ENCODE assay signal across 8 cellular contexts in genomic region chr10:110006358-110007170, GRCh38. TPM values are rescaled to one million over a fixed set of nuclear protein-coding genes. Genes with fewer than 3 reads are reported as not detected.
A peak's percentile ranks its signal among the peaks of the same experiment; 100 is the strongest.
DNase-seq lines count a peak whose midpoint lies in the region; ATAC-seq, FAIRE-seq and TF ChIP-seq lines count a peak whose summit lies in the region.

No MANE protein-coding gene starts in this region.

- H3K27me3 Mint-ChIP-seq in neural progenitor cell (ENCODE audit: insufficient read depth, low read depth), result no peaks in the 10 kb centered on the region

- no peaks in the 10 kb centered on the region for H3K36me3 ChIP-seq in neural progenitor cell

- no peak overlapping the region for H3K27ac Mint-ChIP-seq in neural progenitor cell

- H3K4me1 Mint-ChIP-seq in neural progenitor cell, result peaks cover 45% of the 10 kb centered on the region

- H3K4me3 Mint-ChIP-seq in neural progenitor cell, result no peak overlapping the region

- no peaks in the 10 kb centered on the region for H3K36me3 Mint-ChIP-seq in neural progenitor cell

- no peaks in the 10 kb centered on the region for H3K9me3 Mint-ChIP-seq in neural progenitor cell

- H3K9me3 ChIP-seq in neural progenitor cell (ENCODE audit: low read depth), result no peaks in the 10 kb centered on the region

- peak; percentile 42 for FAIRE-seq in GM19239 (lab: Jason Lieb, UNC)

- H3K9ac ChIP-seq in neural progenitor cell, result no peak overlapping the region

- H4K20me1 ChIP-seq in neural progenitor cell (ENCODE audit: low read depth), result peaks cover 30% of the 10 kb centered on the region

- H3K27me3 ChIP-seq in neural progenitor cell, result peaks cover 16% of the 10 kb centered on the region

- peak overlapping the region; percentile 57 for H3K4me3 ChIP-seq in fibroblast of mammary gland (ENCODE audit: control insufficient read depth, low read depth, low read length)
- peak overlapping the region; percentile 89 for H3K4me3 ChIP-seq in neural progenitor cell

- H3F3A ChIP-seq in neural progenitor cell (ENCODE audit: low read depth), result peaks cover 39% of the 10 kb centered on the region

- peak overlapping the region; percentile 45 for H2AFZ ChIP-seq in neural progenitor cell (replicated peaks)

- DNase-seq in GM19239 (ENCODE audit: insufficient read length, low spot score), result no peak
- DNase-seq in SK-N-DZ (ENCODE audit: low spot score), result peak; percentile 21
- DNase-seq in fibroblast of mammary gland (ENCODE audit: low read depth), result peak; percentile 87
- DNase-seq in neural progenitor cell (ENCODE audit: low spot score), result peak; percentile 32
- no peak for DNase-seq in NAMALWA (ENCODE audit: low spot score)
- DNase-seq in NCI-H1436 (lab: John Stamatoyannopoulos, UW), result no peak

- H3K4me2 ChIP-seq in neural progenitor cell, result peak overlapping the region; percentile 81

- TF ChIP-seq CTCF in fibroblast of mammary gland (conservative IDR thresholded peaks at IDR 0.05; ENCODE audit: control insufficient read depth, insufficient read depth, low read depth, low read length) (no peak), neural progenitor cell (IDR thresholded peaks at IDR 0.05) (no peak)

- H3K79me2 ChIP-seq in neural progenitor cell (ENCODE audit: low read depth), result peaks cover 33% of the 10 kb centered on the region

- ATAC-seq in HG02763 (IDR thresholded peaks at IDR 0.05; ENCODE audit: unreplicated experiment) (no peak), HG02970 (IDR thresholded peaks at IDR 0.05; ENCODE audit: low FRiP score, unreplicated experiment) (no peak)

- H3K27ac ChIP-seq in neural progenitor cell, result peak overlapping the region; percentile 74

- H3K4me1 ChIP-seq in neural progenitor cell, result peaks cover 43% of the 10 kb centered on the region

RNA-seq across cellular contexts. Expression of gene ADD3, which starts 1.2 kb away (rescaled TPM):
- 45.8 and 56.6 TPM in 2 replicates for polyA plus RNA-seq in SK-N-DZ (2014; cell fraction: cytosol; rRNA removed)
- polyA plus RNA-seq in SK-N-DZ (2014; cell fraction: nucleus; rRNA removed), result 84.5 and 106 TPM in 2 replicates
- 202 and 345 TPM in 2 replicates for total RNA-seq in neural progenitor cell (ENCODE audit: low replicate concordance)

Comparison
In these comparisons a context has a peak if more than half of its experiments do, and no peak if none do; other contexts are left out.
1. DNase-seq: peak in SK-N-DZ (single experiment), fibroblast of mammary gland (single experiment) and neural progenitor cell (single experiment); none in GM19239 (single experiment), NAMALWA (single experiment) and NCI-H1436 (single experiment).